Comparison of ENCODE assay signal across 8 cellular contexts in genomic region chr7:102616507-102617125, GRCh38. TPM values are rescaled to one million over a fixed set of nuclear protein-coding genes. Genes with fewer than 3 reads are reported as not detected.
DNase-seq lines count a peak whose midpoint lies in the region; ATAC-seq and TF ChIP-seq lines count a peak whose summit lies in the region.
"Not testable (repeated sequence)": the region's sequence is repeated elsewhere in the genome, so short reads cannot be mapped to it uniquely, and the experiment has no call there.

Gene RASA4, minus strand, starts transcription at chr7:102616756. Its CDS starts 67 bp downstream, at chr7:102616689.

- not testable (repeated sequence) for H3K9me3 ChIP-seq in ES-I3 (ENCODE audit: control insufficient read depth, insufficient read depth, low read length); neural cell (ENCODE audit: low read length); thoracic aorta

- H4K20me1 ChIP-seq in neural cell (ENCODE audit: insufficient read depth), result not testable (repeated sequence)

- not testable (repeated sequence) for H3K4me2 ChIP-seq in neural cell (ENCODE audit: low read length)

- peak within 1 kb of the TSS; percentile 42 for H3K4me3 ChIP-seq in neural cell (ENCODE audit: low read length)
- peak within 1 kb of the TSS; percentile 64 for H3K4me3 ChIP-seq in thoracic aorta

- TF ChIP-seq RAD21 in neural cell (conservative IDR thresholded peaks at IDR 0.05), result not testable (repeated sequence)

- H2AFZ ChIP-seq in neural cell (ENCODE audit: low read depth, low read length), result not testable (repeated sequence)

- peak; percentile 62 for ATAC-seq in GM21529 (IDR thresholded peaks at IDR 0.05; ENCODE audit: unreplicated experiment)
- peak; percentile 21 for ATAC-seq in HG03378 (IDR thresholded peaks at IDR 0.05; ENCODE audit: unreplicated experiment)
- ATAC-seq in thoracic aorta (ENCODE audit: insufficient number of reproducible peaks, low FRiP score, low read depth), result peak; percentile 23

- WGBS in adipose tissue, 3 donors, result 0 to 1% (median 1%) methylated on average over 9 to 20 of the region's 62 CpGs

- not testable (repeated sequence) for TF ChIP-seq EP300 in neural cell (conservative IDR thresholded peaks at IDR 0.05; ENCODE audit: poor library complexity, severe bottlenecking)

- not testable (repeated sequence) for H3K36me3 ChIP-seq in ES-I3 (ENCODE audit: insufficient read depth, low read length); neural cell (ENCODE audit: insufficient read depth, low read length); thoracic aorta

- intact Hi-C loops in head of caudate nucleus (cut with DNase I), result not testable (repeated sequence)

- H3K4me1 ChIP-seq in ES-I3 (ENCODE audit: insufficient read depth, low read length); thoracic aorta (ENCODE audit: control insufficient read depth in 1 of 2, low read depth in 2 of 2): not testable (repeated sequence)

- H3K79me2 ChIP-seq in neural cell (replicated peaks; ENCODE audit: insufficient read depth, low read length), result not testable (repeated sequence)

- H3K27me3 ChIP-seq in neural cell (ENCODE audit: insufficient read depth, low read depth, low read length); thoracic aorta (replicated peaks; ENCODE audit: insufficient read depth): not testable (repeated sequence)

- not testable (repeated sequence) for TF ChIP-seq CTCF in neural cell (IDR thresholded peaks at IDR 0.05; ENCODE audit: poor library complexity, severe bottlenecking); thoracic aorta (IDR thresholded peaks at IDR 0.05)

- not testable (repeated sequence) for H3K27ac ChIP-seq in adipose tissue (ENCODE audit: low read depth, low read length); neural cell (ENCODE audit: low read length); thoracic aorta

- peak within 1 kb of the TSS; percentile 33; the same call in 1 of the 2 replicates for H3K9ac ChIP-seq in ES-I3 (ENCODE audit: low read depth, low read length)
- peak within 1 kb of the TSS; percentile 54 for H3K9ac ChIP-seq in neural cell (ENCODE audit: low read length)

- not testable (repeated sequence) for H3F3A ChIP-seq in neural cell (ENCODE audit: insufficient read depth, low read length, poor library complexity, severe bottlenecking)

- H3K9me2 ChIP-seq in neural cell (ENCODE audit: insufficient read depth, low read length), result not testable (repeated sequence)

- DNase-seq in T-helper 1 cell, result peak; percentile 1 to 48 (median 18)
- DNase-seq in head of caudate nucleus, result peak in 36 of 42 donors; percentile 3 to 71 (median 41)
- not testable (repeated sequence) for DNase-seq in thoracic aorta (ENCODE audit: low spot score)

TF ChIP-seq in neural cell, 6 proteins besides CTCF, POLR2A, EP300 and RAD21:
- TF ChIP-seq POLR2AphosphoS5 (IDR thresholded peaks at IDR 0.05), result peak; percentile 42

RNA-seq across cellular contexts. Expression of gene RASA4, which starts in this region (rescaled TPM):
- 10 to 100 TPM; 15.1 to 37.6 (median 35.2) TPM for polyA plus RNA-seq in adipose tissue
- 151 and 160 TPM in 2 replicates for polyA plus RNA-seq in neural cell
- 139 and 157 TPM in 2 replicates for polyA minus RNA-seq in neural cell
- total RNA-seq in thoracic aorta, result 10 to 100 TPM; 42.8 to 82.3 TPM
